12 cellular contexts compared by ENCODE assay signal in genomic region chr11:128904303-128904871, GRCh38. TPM values are rescaled to one million over a fixed set of nuclear protein-coding genes. Genes with fewer than 3 reads are reported as not detected.
DNase-seq lines count a peak whose midpoint lies in the region; ATAC-seq and TF ChIP-seq lines count a peak whose summit lies in the region.
"Had no signal": no experiment of that assay in that cellular context is flagged by ENCODE, and none has a peak within 500 bp of the region (broad histone marks: within the 10 kb centered on the region; RNA-seq: fewer than 3 reads in every experiment).

No MANE protein-coding gene starts in this region.

- WGBS in GM23248 (ENCODE audit: low coverage in 1 of 2, low lambda C conversion rate in 2 of 2, missing lambda C conversion rate in 2 of 2), 2 experiments = 67 to 74% methylated on average over 19 of the region's 19 CpGs
- 64 to 75% (median 73%) methylated on average over 19 of the region's 19 CpGs for WGBS in stomach, 5 donors

- H3K9me2 ChIP-seq in GM23248 (ENCODE audit: insufficient read depth) = no peaks in the 10 kb centered on the region

- H4K20me1 ChIP-seq in GM23248 (ENCODE audit: insufficient read depth) = no peaks in the 10 kb centered on the region

- CTCF ChIA-PET in A673 (lab: Charles Lee) = interaction anchor here (1.3 to 3.5 kb wide), 2 partner anchors 52 to 73 kb away, joined by 3 to 17 read pairs; no protein-coding TSS in a partner anchor

- DNase-seq in A673 (ENCODE audit: low spot score) (peak; percentile 13), GM23248 (peak; percentile 38), mesothelial cell of epicardium (ENCODE audit: low spot score in 2 of 2, unreplicated experiment in 2 of 2) (no peak), stomach (no peak)
- no peak for DNase-seq in activated naive CD8-positive, alpha-beta T cell treated with anti-CD3 and anti-CD28 coated beads, Interleukin-2, amount 10 ng/mL, durations not matched to agents 7 days and 5 days
- DNase-seq in activated CD4-positive, CD25-positive, alpha-beta regulatory T cell (lab: John Stamatoyannopoulos, UW) = no peak
- DNase-seq: activated CD4-positive, alpha-beta T cell treated with anti-CD3 and anti-CD28 coated beads, Interleukin-2, amount 50 U/mL, for 1 hour; central memory CD4-positive, alpha-beta T cell; NK-92 treated with Interleukin-12 subunit alpha and Interleukin-12 subunit beta, amount 100 ng/mL, for 24 hours had no signal

- peaks cover 5% of the 10 kb centered on the region for H3K4me1 Mint-ChIP-seq in activated naive CD8-positive, alpha-beta T cell treated with anti-CD3 and anti-CD28 coated beads, Interleukin-2, amount 10 ng/mL, durations not matched to agents 7 days and 5 days
- H3K4me1 Mint-ChIP-seq in mesothelial cell of epicardium = peaks cover 34% of the 10 kb centered on the region

- H3K27me3 Mint-ChIP-seq in activated naive CD8-positive, alpha-beta T cell treated with anti-CD3 and anti-CD28 coated beads, Interleukin-2, amount 10 ng/mL, durations not matched to agents 7 days and 5 days = peaks cover 54% of the 10 kb centered on the region
- H3K27me3 Mint-ChIP-seq in mesothelial cell of epicardium (ENCODE audit: low read depth) = peaks cover 75% of the 10 kb centered on the region

- H3K27ac ChIP-seq in A673 (ENCODE audit: low read depth, low read length, poor library complexity, severe bottlenecking) = no peak overlapping the region
- no peak overlapping the region for H3K27ac ChIP-seq in GM23248
- peak overlapping the region in 2 of 5 donors; percentile 80 to 85 for H3K27ac ChIP-seq in stomach

- H3K79me2 ChIP-seq in GM23248 (ENCODE audit: insufficient read depth) = no peaks in the 10 kb centered on the region

- H3K9me3 ChIP-seq in A673 (ENCODE audit: low read depth, low read length, poor library complexity, severe bottlenecking) (no peaks in the 10 kb centered on the region), GM23248 (ENCODE audit: low read depth) (no peaks in the 10 kb centered on the region), stomach (no peaks in the 10 kb centered on the region)

- H3K4me2 ChIP-seq in GM23248 (ENCODE audit: unreplicated experiment) = peak overlapping the region; percentile 72

- BruUV-seq in A673 (replicated peaks; lab: Mats Ljungman, UMichigan) = no TSS peak

- POLR2A ChIA-PET in A673 (lab: Charles Lee; ENCODE audit: low non-redundant PET) = no interaction called here
- POLR2A ChIA-PET in activated naive CD8-positive, alpha-beta T cell treated with anti-CD3 and anti-CD28 coated beads, Interleukin-2, amount 10 ng/mL, durations not matched to agents 7 days and 5 days (lab: Charles Lee) = no interaction called here

- H3K36me3 ChIP-seq in A673 (ENCODE audit: insufficient read depth, low read length, poor library complexity, severe bottlenecking) (no peaks in the 10 kb centered on the region), GM23248 (ENCODE audit: low read depth) (no peaks in the 10 kb centered on the region), stomach (no peaks in the 10 kb centered on the region)

- peaks cover 36% of the 10 kb centered on the region for H3F3A ChIP-seq in GM23248 (ENCODE audit: insufficient read depth)

- intact Hi-C loops in A673 (cut with micrococcal nuclease; ENCODE audit: unreplicated experiment) (no loop called here), stomach (cut with DNase I; ENCODE audit: low total_unique reads) (no loop called here)

- H3K27ac Mint-ChIP-seq in activated naive CD8-positive, alpha-beta T cell treated with anti-CD3 and anti-CD28 coated beads, Interleukin-2, amount 10 ng/mL, durations not matched to agents 7 days and 5 days = no peak overlapping the region
- no peak overlapping the region for H3K27ac Mint-ChIP-seq in mesothelial cell of epicardium

- in situ Hi-C loops in GM23248 (cut with MboI) = no loop called here

- H3K27me3 ChIP-seq in A673 (replicated peaks; ENCODE audit: insufficient read depth, low read depth, low read length, poor library complexity) = no peaks in the 10 kb centered on the region
- H3K27me3 ChIP-seq in GM23248 (replicated peaks; ENCODE audit: insufficient read depth) = no peaks in the 10 kb centered on the region
- peaks cover 0 to 14% (median 0%) of the 10 kb centered on the region in 3 donors for H3K27me3 ChIP-seq in stomach

- no peak for ATAC-seq in activated naive CD8-positive, alpha-beta T cell treated with anti-CD3 and anti-CD28 coated beads, Interleukin-2, amount 10 ng/mL, durations not matched to agents 7 days and 5 days (ENCODE audit: low read depth)
- ATAC-seq in HG03135 (IDR thresholded peaks at IDR 0.05; ENCODE audit: unreplicated experiment) (no peak), GM21786 (IDR thresholded peaks at IDR 0.05; ENCODE audit: unreplicated experiment) (no peak)

- TF ChIP-seq EP300 in stomach (IDR thresholded peaks at IDR 0.05) = no peak

- H3K4me3 ChIP-seq in A673 (ENCODE audit: low read depth, low read length, poor library complexity, severe bottlenecking) (peak overlapping the region; percentile 62), GM23248 (peak overlapping the region; percentile 66; the same call in 1 of the 2 replicates), stomach (peak overlapping the region in 2 of 4 donors; percentile 67)

- peaks cover 6% of the 10 kb centered on the region for H3K4me1 ChIP-seq in A673 (ENCODE audit: insufficient read depth, low read length, poor library complexity, severe bottlenecking)
- peaks cover 41% of the 10 kb centered on the region for H3K4me1 ChIP-seq in GM23248 (ENCODE audit: insufficient read depth)
- H3K4me1 ChIP-seq in stomach = peaks cover 24 to 53% (median 47%) of the 10 kb centered on the region in 4 donors

- peak overlapping the region; percentile 68; the same call in 1 of the 2 replicates for H2AFZ ChIP-seq in GM23248

- no peak for TF ChIP-seq CTCF in A673 (conservative IDR thresholded peaks at IDR 0.05; ENCODE audit: low read depth, low read length)
- TF ChIP-seq CTCF in mesothelial cell of epicardium (IDR thresholded peaks at IDR 0.05; ENCODE audit: unreplicated experiment) = no peak
- TF ChIP-seq CTCF in stomach (IDR thresholded peaks at IDR 0.05) = no peak

- TF ChIP-seq POLR2A in stomach (IDR thresholded peaks at IDR 0.05) = no peak

- peak overlapping the region; percentile 13 for H3K4me3 Mint-ChIP-seq in activated naive CD8-positive, alpha-beta T cell treated with anti-CD3 and anti-CD28 coated beads, Interleukin-2, amount 10 ng/mL, durations not matched to agents 7 days and 5 days
- H3K4me3 Mint-ChIP-seq in mesothelial cell of epicardium = peak overlapping the region; percentile 66

- no peak overlapping the region for H3K9ac ChIP-seq in GM23248

- H3K36me3 Mint-ChIP-seq in activated naive CD8-positive, alpha-beta T cell treated with anti-CD3 and anti-CD28 coated beads, Interleukin-2, amount 10 ng/mL, durations not matched to agents 7 days and 5 days = no peaks in the 10 kb centered on the region
- no peaks in the 10 kb centered on the region for H3K36me3 Mint-ChIP-seq in mesothelial cell of epicardium

- no peaks in the 10 kb centered on the region for H3K9me3 Mint-ChIP-seq in activated naive CD8-positive, alpha-beta T cell treated with anti-CD3 and anti-CD28 coated beads, Interleukin-2, amount 10 ng/mL, durations not matched to agents 7 days and 5 days
- no peaks in the 10 kb centered on the region for H3K9me3 Mint-ChIP-seq in mesothelial cell of epicardium

RNA-seq across cellular contexts. Expression of gene KCNJ5, which starts 13.2 kb away (rescaled TPM):
- not detected in 2 replicates for total RNA-seq in A673 (2021)
- total RNA-seq in GM23248 (2014; rRNA removed; shearing (Covaris generic)) = under 0.01 TPM in 1 of 2 replicates, not detected in the other
- polyA plus RNA-seq in GM23248 (2016; fragmentation: Nextera tagmentation; extraction: Ambion mirVana) = not detected in 2 replicates
- total RNA-seq in activated naive CD8-positive, alpha-beta T cell treated with anti-CD3 and anti-CD28 coated beads, Interleukin-2, amount 10 ng/mL, durations not matched to agents 7 days and 5 days = under 1 TPM; 0.17 to 0.20 TPM
- total RNA-seq in mesothelial cell of epicardium = 0.09 to 0.23 TPM (median 0.11 TPM) in 3 replicates
- total RNA-seq in stomach = 1 to 10 TPM in 1 of 5 donors, under 1 TPM in 2, not detected in 2; 0.58 to 1.9 (median 0.73) TPM
- polyA plus RNA-seq in stomach = 1 to 10 TPM in 1 of 3 donors, under 1 TPM in 2; 0.25 to 1.3 (median 0.92) TPM

RNA-seq across cellular contexts. Expression of gene KCNJ1, which starts 37.3 kb away (rescaled TPM):
- total RNA-seq in A673 (2021) (not detected in 2 replicates), mesothelial cell of epicardium (not detected in 3 replicates), stomach (not detected)
- not detected in 2 replicates for total RNA-seq in GM23248 (2014; rRNA removed; shearing (Covaris generic))
- polyA plus RNA-seq in GM23248 (2016; fragmentation: Nextera tagmentation; extraction: Ambion mirVana) (not detected in 2 replicates), stomach (under 1 TPM in 1 of 3 donors, not detected in 2; 0.10 TPM)
- total RNA-seq in activated naive CD8-positive, alpha-beta T cell treated with anti-CD3 and anti-CD28 coated beads, Interleukin-2, amount 10 ng/mL, durations not matched to agents 7 days and 5 days = under 1 TPM in 1 of 2 experiments, not detected in 1; 0.14 TPM

RNA-seq across cellular contexts. Expression of gene TP53AIP1, which starts 38.3 kb away (rescaled TPM):
- total RNA-seq in A673 (2021) = 2.1 and 2.3 TPM in 2 replicates
- total RNA-seq in GM23248 (2014; rRNA removed; shearing (Covaris generic)) = not detected in 2 replicates
- polyA plus RNA-seq in GM23248 (2016; fragmentation: Nextera tagmentation; extraction: Ambion mirVana) = not detected in 2 replicates
- not detected for total RNA-seq in activated naive CD8-positive, alpha-beta T cell treated with anti-CD3 and anti-CD28 coated beads, Interleukin-2, amount 10 ng/mL, durations not matched to agents 7 days and 5 days
- total RNA-seq in mesothelial cell of epicardium = 0.45 to 0.68 TPM (median 0.47 TPM) in 3 replicates
- not detected for total RNA-seq in stomach
- 10 to 100 TPM in 1 of 3 donors, not detected in 2; 22.4 TPM for polyA plus RNA-seq in stomach
- total RNA-seq: sciatic nerve had no signal

Comparison
In these comparisons a context has a peak if more than half of its experiments do, and no peak if none do; other contexts are left out.
1. DNase-seq: peak in A673 (single experiment) and GM23248 (single experiment); none in activated naive CD8-positive, alpha-beta T cell treated with anti-CD3 and anti-CD28 coated beads, Interleukin-2, amount 10 ng/mL, durations not matched to agents 7 days and 5 days (single experiment), mesothelial cell of epicardium (0 of 2), activated CD4-positive, CD25-positive, alpha-beta regulatory T cell (0 of 4) and stomach (single experiment).